26 cellular contexts compared by ENCODE assay signal in the genomic region with DNA sequence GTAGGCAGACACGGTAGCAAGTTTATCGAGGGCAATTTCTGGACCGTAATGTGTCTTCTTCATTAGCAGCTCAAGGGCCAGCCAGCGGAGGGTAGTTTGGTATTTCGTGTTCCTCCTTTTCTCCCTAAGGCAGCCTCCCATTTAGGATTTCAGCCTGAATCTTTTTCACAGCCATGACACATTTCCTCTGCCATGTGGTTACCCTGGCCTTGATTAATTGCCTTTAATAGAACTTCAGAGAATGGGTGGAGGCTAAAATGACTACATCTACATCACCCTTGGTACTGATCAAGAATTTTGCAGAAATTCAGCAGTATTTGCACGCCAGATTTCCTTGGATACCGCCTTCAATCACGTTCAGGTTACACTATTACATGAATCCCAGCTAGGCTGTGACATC. TPM values are rescaled to one million over a fixed set of nuclear protein-coding genes. Genes with fewer than 3 reads are reported as not detected.
A peak's percentile ranks its signal among the peaks of the same experiment; 100 is the strongest.
DNase-seq lines count a peak whose midpoint lies in the region; ATAC-seq, FAIRE-seq and TF ChIP-seq lines count a peak whose summit lies in the region.
"Had no signal": no experiment of that assay in that cellular context is flagged by ENCODE, and none has a peak within 500 bp of the region (broad histone marks: within the 10 kb centered on the region; RNA-seq: fewer than 3 reads in every experiment).

No MANE protein-coding gene starts in this region.

- H3K27me3 ChIP-seq in dorsolateral prefrontal cortex = peaks cover 0 to 8% (median 0%) of the 10 kb centered on the region in 45 donors

- H3K27ac ChIP-seq in dorsolateral prefrontal cortex = no peak overlapping the region
- H3K27ac ChIP-seq: 22Rv1, KMS-11 had no signal

- FAIRE-seq in H54 (lab: Jason Lieb, UNC) = peak; percentile 78
- FAIRE-seq: G401.6, RCC 7860 had no signal

- H3K36me3 Mint-ChIP-seq in activated naive CD4-positive, alpha-beta T cell treated with anti-CD3 and anti-CD28 coated beads, Interleukin-2, amount 50 U/mL, for 72 hours = no peaks in the 10 kb centered on the region
- H3K36me3 Mint-ChIP-seq: CD4-positive, CD25-positive, alpha-beta regulatory T cell; IgD-negative memory B cell had no signal

- no peak overlapping the region for H3K4me3 ChIP-seq in fibroblast of mammary gland (ENCODE audit: control insufficient read depth, low read depth, low read length)
- H3K4me3 ChIP-seq in dorsolateral prefrontal cortex = no peak overlapping the region
- H3K4me3 ChIP-seq: GM23338, HAP-1 had no signal

- ATAC-seq in activated naive CD4-positive, alpha-beta T cell treated with anti-CD3 and anti-CD28 coated beads, Interleukin-2, amount 50 U/mL, for 72 hours = no peak
- ATAC-seq: GM23338, SK-N-SH treated with all-trans-retinoic acid at 6 μM for 48 hours had no signal

- no peak overlapping the region for H3K27ac Mint-ChIP-seq in activated naive CD4-positive, alpha-beta T cell treated with anti-CD3 and anti-CD28 coated beads, Interleukin-2, amount 50 U/mL, for 72 hours
- H3K27ac Mint-ChIP-seq: CD4-positive, CD25-positive, alpha-beta regulatory T cell; GM23338; HFFc6; IgD-negative memory B cell had no signal

- intact Hi-C loops in dorsolateral prefrontal cortex (cut with DNase I) = no loop called here

- H3K9me3 Mint-ChIP-seq in activated naive CD4-positive, alpha-beta T cell treated with anti-CD3 and anti-CD28 coated beads, Interleukin-2, amount 50 U/mL, for 72 hours = peaks cover 3 to 16% of the 10 kb centered on the region in 2 donors
- H3K9me3 Mint-ChIP-seq: GM23338 had no signal

- no peak for TF ChIP-seq CTCF in fibroblast of mammary gland (conservative IDR thresholded peaks at IDR 0.05; ENCODE audit: control insufficient read depth, insufficient read depth, low read depth, low read length)
- no peak for TF ChIP-seq CTCF in dorsolateral prefrontal cortex (IDR thresholded peaks at IDR 0.05 in 54 of 56, conservative IDR thresholded peaks at IDR 0.05 in 2 of 56; ENCODE audit: low read depth in 1 of 56, partially characterized antibody in 56 of 56)

- DNase-seq in A172 (ENCODE audit: low spot score) (peak; percentile 77), H54 (ENCODE audit: insufficient read length, low spot score) (no peak), amniotic epithelial cell (ENCODE audit: low read depth) (peak; percentile 11), fibroblast of mammary gland (ENCODE audit: low read depth) (peak; percentile 27), dorsolateral prefrontal cortex (no peak), hypothalamus (lab: John Stamatoyannopoulos, UW) (no peak)
- DNase-seq in activated naive CD4-positive, alpha-beta T cell treated with anti-CD3 and anti-CD28 coated beads, Interleukin-2, amount 50 U/mL, for 72 hours (ENCODE audit: low spot score in 2 of 2) = no peak
- DNase-seq: CD4-positive, CD25-positive, alpha-beta regulatory T cell; DMS153; DND-41; HFFc6; NCI-H1048; NCI-H1417; NCI-H1694 treated with DMSO at 0.1 percent for 48 hours; NCI-H2081 treated with DMSO at 0.1 percent for 48 hours; NCI-H2171; NCI-H524; NCI-H774 had no signal

- no peak for TF ChIP-seq POLR2A in H54 (IDR thresholded peaks at IDR 0.05; ENCODE audit: low read depth, low read length)

RNA-seq across cellular contexts. Expression of a gene that starts 58.0 kb away (rescaled TPM):
- 3.4 and 3.5 TPM in 2 replicates for total RNA-seq in A172 (2014; rRNA removed; shearing (Covaris generic))
- 10 to 100 TPM in 1 of 120 experiments, 1 to 10 TPM in 118, under 1 TPM in 1; 0.98 to 10.9 (median 3.7) TPM for total RNA-seq in dorsolateral prefrontal cortex
- not detected for total RNA-seq in activated naive CD4-positive, alpha-beta T cell treated with anti-CD3 and anti-CD28 coated beads, Interleukin-2, amount 50 U/mL, for 72 hours
- total RNA-seq: CD4-positive, CD25-positive, alpha-beta regulatory T cell had no signal

Comparison
In these comparisons a context has a peak if more than half of its experiments do, and no peak if none do; other contexts are left out.
1. DNase-seq: peak in A172 (single experiment), amniotic epithelial cell (single experiment) and fibroblast of mammary gland (single experiment); none in H54 (single experiment), dorsolateral prefrontal cortex (0 of 10), activated naive CD4-positive, alpha-beta T cell treated with anti-CD3 and anti-CD28 coated beads, Interleukin-2, amount 50 U/mL, for 72 hours (0 of 2) and hypothalamus (0 of 51).